Comparison of ENCODE assay signal across 14 cellular contexts in genomic region chr6:45727824-45728449, GRCh38.
"Had no signal": no experiment of that assay in that cellular context is flagged by ENCODE, and none has a peak within 500 bp of the region (broad histone marks: within the 10 kb centered on the region; RNA-seq: fewer than 3 reads in every experiment).

No MANE protein-coding gene starts in this region.

- ATAC-seq: left lobe of liver, right lobe of liver had no signal

- H3K27me3 ChIP-seq: adrenal gland, heart left ventricle, right lobe of liver had no signal

- H3K4me1 ChIP-seq: adrenal gland, heart left ventricle, psoas muscle, right lobe of liver had no signal

- DNase-seq: activated B cell treated with CpG ODN at 0.5 μM for 24 hours; activated CD4-positive, alpha-beta T cell treated with anti-CD3 and anti-CD28 coated beads, Interleukin-2, amount 10 ng/mL, durations not matched to agents 7 days and 5 days; activated naive CD4-positive, alpha-beta T cell treated with anti-CD3 and anti-CD28 coated beads, Interleukin-2, amount 50 U/mL, for 16 hours; caudate nucleus; effector CD8-positive, alpha-beta T cell; occipital lobe; psoas muscle; right lobe of liver; stimulated activated naive CD4-positive, alpha-beta T cell; trophoblast cell had no signal

- H3K36me3 ChIP-seq: adrenal gland, heart left ventricle, right lobe of liver had no signal

- H3K27ac ChIP-seq: adrenal gland, coronary artery, heart left ventricle, psoas muscle, right lobe of liver had no signal

- H3K4me3 ChIP-seq: adrenal gland, coronary artery, heart left ventricle, psoas muscle, right lobe of liver had no signal

- H3K9me3 ChIP-seq: adrenal gland, psoas muscle, right lobe of liver had no signal
